ENCODE assay signal across 1 cellular context in the genomic region with DNA sequence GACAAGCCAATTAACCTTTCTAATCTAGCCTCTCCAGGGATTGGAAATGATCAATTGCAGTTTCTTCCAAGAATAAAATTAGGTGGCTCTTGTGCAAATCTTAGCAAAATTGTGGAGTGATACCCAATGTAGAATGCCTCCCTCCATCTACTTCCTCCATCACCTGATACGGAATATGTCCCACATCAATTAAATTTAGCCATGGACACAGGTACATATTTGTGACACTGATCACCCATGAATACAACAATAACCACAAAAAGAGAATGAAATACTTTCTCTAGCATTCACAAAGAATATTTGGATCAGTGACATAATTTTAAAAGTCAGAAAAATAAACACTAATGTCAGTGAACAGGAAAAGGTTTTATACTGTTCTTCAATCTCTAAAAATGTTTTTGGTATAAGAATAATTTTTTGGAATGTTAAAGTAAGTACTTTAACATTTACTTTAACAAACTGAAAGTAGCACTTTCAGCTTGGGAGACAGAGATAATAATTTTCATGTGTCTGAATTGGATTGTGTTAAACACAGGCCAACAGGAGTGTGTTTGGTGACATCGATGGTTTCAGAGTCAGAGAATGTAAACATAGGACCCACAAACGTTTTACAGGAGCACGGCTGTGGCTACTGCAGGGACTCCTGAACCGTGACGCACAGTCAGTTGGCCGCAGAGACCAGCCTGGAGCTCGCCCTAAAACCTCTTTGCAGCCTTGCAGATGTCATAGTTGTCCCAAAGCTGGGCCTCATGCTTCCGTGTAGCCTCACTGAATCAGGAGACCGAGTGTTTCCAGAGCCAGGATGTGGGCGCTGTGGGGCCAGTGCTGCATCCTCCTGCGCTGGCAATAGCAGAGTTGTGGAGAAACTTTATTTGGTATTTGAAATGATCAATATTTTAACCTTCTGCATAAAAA.
TF ChIP-seq lines count a peak whose summit lies in the region.

No MANE protein-coding gene starts in this region.

TF ChIP-seq in HEK293, 187 proteins besides CTCF, POLR2A, EP300 and RAD21 (continued from another document and continues in another):
- TF ChIP-seq, protein P1, sequence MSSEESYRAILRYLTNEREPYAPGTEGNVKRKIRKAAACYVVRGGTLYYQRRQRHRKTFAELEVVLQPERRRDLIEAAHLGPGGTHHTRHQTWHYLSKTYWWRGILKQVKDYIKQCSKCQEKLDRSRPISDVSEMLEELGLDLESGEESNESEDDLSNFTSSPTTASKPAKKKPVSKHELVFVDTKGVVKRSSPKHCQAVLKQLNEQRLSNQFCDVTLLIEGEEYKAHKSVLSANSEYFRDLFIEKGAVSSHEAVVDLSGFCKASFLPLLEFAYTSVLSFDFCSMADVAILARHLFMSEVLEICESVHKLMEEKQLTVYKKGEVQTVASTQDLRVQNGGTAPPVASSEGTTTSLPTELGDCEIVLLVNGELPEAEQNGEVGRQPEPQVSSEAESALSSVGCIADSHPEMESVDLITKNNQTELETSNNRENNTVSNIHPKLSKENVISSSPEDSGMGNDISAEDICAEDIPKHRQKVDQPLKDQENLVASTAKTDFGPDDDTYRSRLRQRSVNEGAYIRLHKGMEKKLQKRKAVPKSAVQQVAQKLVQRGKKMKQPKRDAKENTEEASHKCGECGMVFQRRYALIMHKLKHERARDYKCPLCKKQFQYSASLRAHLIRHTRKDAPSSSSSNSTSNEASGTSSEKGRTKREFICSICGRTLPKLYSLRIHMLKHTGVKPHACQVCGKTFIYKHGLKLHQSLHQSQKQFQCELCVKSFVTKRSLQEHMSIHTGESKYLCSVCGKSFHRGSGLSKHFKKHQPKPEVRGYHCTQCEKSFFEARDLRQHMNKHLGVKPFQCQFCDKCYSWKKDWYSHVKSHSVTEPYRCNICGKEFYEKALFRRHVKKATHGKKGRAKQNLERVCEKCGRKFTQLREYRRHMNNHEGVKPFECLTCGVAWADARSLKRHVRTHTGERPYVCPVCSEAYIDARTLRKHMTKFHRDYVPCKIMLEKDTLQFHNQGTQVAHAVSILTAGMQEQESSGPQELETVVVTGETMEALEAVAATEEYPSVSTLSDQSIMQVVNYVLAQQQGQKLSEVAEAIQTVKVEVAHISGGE (tag by site-specific recombination; conservative IDR thresholded peaks at IDR 0.05; ENCODE audit: low read depth): no peak; the same call in 1 of the 2 replicates
- TF ChIP-seq, protein P2, sequence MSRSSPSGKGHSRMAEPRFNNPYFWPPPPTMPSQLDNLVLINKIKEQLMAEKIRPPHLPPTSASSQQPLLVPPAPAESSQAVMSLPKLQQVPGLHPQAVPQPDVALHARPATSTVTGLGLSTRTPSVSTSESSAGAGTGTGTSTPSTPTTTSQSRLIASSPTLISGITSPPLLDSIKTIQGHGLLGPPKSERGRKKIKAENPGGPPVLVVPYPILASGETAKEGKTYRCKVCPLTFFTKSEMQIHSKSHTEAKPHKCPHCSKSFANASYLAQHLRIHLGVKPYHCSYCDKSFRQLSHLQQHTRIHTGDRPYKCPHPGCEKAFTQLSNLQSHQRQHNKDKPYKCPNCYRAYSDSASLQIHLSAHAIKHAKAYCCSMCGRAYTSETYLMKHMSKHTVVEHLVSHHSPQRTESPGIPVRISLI (tag by site-specific recombination; IDR thresholded peaks at IDR 0.05): no peak
- TF ChIP-seq ZNF677 (tag by site-specific recombination; IDR thresholded peaks at IDR 0.05) (no peak), MEIS1 (CRISPR knock-in tag; IDR thresholded peaks at IDR 0.05; ENCODE audit: borderline replicate concordance) (no peak), SCRT2 (tag by site-specific recombination; IDR thresholded peaks at IDR 0.05) (no peak), WT1 (tag by site-specific recombination; IDR thresholded peaks at IDR 0.05) (no peak), ZNF600 (tag by site-specific recombination; IDR thresholded peaks at IDR 0.05) (peak; percentile 71), ZNF416 (tag by site-specific recombination; IDR thresholded peaks at IDR 0.05) (no peak), ZNF239 (tag by site-specific recombination; IDR thresholded peaks at IDR 0.05) (no peak), ZNF521 (tag by site-specific recombination; IDR thresholded peaks at IDR 0.05) (no peak), YY1 (tag by site-specific recombination; IDR thresholded peaks at IDR 0.05) (no peak), ZNF660 (tag by site-specific recombination; IDR thresholded peaks at IDR 0.05) (peak; percentile 73; the same call in 1 of the 2 replicates), ZNF354C (tag by site-specific recombination; IDR thresholded peaks at IDR 0.05; ENCODE audit: borderline replicate concordance, low read depth) (no peak), ZNF596 (tag by site-specific recombination; IDR thresholded peaks at IDR 0.05) (no peak), EGR2 (tag by site-specific recombination; IDR thresholded peaks at IDR 0.05; ENCODE audit: low read depth) (no peak), KLF1 (tag by site-specific recombination; IDR thresholded peaks at IDR 0.05) (no peak), ZNF292 (tag by site-specific recombination; IDR thresholded peaks at IDR 0.05; ENCODE audit: borderline replicate concordance, low read depth) (no peak), ZNF501 (tag by site-specific recombination; IDR thresholded peaks at IDR 0.05) (no peak), SALL2 (tag by site-specific recombination; IDR thresholded peaks at IDR 0.05; ENCODE audit: borderline replicate concordance) (no peak), ZNF529 (tag by site-specific recombination; IDR thresholded peaks at IDR 0.05; ENCODE audit: insufficient replicate concordance) (no peak), ZSCAN16 (tag by site-specific recombination; IDR thresholded peaks at IDR 0.05) (no peak), OSR2 (tag by site-specific recombination; IDR thresholded peaks at IDR 0.05) (peak; percentile 100), KLF10 (tag by site-specific recombination; IDR thresholded peaks at IDR 0.05) (no peak), ZNF626 (tag by site-specific recombination; IDR thresholded peaks at IDR 0.05) (no peak), GLIS2 (tag by site-specific recombination; IDR thresholded peaks at IDR 0.05) (no peak), RBAK (tag by site-specific recombination; IDR thresholded peaks at IDR 0.05) (no peak), ZBTB48 (tag by site-specific recombination; IDR thresholded peaks at IDR 0.05) (peak; percentile 63; the same call in 1 of the 2 replicates), ZNF571 (tag by site-specific recombination; IDR thresholded peaks at IDR 0.05) (no peak), ZNF223 (tag by site-specific recombination; IDR thresholded peaks at IDR 0.05) (no peak), MZF1 (tag by site-specific recombination; IDR thresholded peaks at IDR 0.05; ENCODE audit: borderline replicate concordance) (no peak)
- TF ChIP-seq, protein P3, sequence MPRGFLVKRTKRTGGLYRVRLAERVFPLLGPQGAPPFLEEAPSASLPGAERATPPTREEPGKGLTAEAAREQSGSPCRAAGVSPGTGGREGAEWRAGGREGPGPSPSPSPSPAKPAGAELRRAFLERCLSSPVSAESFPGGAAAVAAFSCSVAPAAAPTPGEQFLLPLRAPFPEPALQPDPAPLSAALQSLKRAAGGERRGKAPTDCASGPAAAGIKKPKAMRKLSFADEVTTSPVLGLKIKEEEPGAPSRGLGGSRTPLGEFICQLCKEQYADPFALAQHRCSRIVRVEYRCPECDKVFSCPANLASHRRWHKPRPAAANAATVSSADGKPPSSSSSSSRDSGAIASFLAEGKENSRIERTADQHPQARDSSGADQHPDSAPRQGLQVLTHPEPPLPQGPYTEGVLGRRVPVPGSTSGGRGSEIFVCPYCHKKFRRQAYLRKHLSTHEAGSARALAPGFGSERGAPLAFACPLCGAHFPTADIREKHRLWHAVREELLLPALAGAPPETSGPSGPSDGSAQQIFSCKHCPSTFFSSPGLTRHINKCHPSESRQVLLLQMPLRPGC (tag by site-specific recombination; IDR thresholded peaks at IDR 0.05): no peak
- TF ChIP-seq, protein P4, sequence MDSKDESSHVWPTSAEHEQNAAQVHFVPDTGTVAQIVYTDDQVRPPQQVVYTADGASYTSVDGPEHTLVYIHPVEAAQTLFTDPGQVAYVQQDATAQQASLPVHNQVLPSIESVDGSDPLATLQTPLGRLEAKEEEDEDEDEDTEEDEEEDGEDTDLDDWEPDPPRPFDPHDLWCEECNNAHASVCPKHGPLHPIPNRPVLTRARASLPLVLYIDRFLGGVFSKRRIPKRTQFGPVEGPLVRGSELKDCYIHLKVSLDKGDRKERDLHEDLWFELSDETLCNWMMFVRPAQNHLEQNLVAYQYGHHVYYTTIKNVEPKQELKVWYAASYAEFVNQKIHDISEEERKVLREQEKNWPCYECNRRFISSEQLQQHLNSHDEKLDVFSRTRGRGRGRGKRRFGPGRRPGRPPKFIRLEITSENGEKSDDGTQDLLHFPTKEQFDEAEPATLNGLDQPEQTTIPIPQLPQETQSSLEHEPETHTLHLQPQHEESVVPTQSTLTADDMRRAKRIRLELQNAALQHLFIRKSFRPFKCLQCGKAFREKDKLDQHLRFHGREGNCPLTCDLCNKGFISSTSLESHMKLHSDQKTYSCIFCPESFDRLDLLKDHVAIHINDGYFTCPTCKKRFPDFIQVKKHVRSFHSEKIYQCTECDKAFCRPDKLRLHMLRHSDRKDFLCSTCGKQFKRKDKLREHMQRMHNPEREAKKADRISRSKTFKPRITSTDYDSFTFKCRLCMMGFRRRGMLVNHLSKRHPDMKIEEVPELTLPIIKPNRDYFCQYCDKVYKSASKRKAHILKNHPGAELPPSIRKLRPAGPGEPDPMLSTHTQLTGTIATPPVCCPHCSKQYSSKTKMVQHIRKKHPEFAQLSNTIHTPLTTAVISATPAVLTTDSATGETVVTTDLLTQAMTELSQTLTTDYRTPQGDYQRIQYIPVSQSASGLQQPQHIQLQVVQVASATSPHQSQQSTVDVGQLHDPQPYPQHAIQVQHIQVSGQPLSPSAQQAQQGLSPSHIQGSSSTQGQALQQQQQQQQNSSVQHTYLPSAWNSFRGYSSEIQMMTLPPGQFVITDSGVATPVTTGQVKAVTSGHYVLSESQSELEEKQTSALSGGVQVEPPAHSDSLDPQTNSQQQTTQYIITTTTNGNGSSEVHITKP (tag by site-specific recombination; IDR thresholded peaks at IDR 0.05): no peak
- TF ChIP-seq, protein P5, sequence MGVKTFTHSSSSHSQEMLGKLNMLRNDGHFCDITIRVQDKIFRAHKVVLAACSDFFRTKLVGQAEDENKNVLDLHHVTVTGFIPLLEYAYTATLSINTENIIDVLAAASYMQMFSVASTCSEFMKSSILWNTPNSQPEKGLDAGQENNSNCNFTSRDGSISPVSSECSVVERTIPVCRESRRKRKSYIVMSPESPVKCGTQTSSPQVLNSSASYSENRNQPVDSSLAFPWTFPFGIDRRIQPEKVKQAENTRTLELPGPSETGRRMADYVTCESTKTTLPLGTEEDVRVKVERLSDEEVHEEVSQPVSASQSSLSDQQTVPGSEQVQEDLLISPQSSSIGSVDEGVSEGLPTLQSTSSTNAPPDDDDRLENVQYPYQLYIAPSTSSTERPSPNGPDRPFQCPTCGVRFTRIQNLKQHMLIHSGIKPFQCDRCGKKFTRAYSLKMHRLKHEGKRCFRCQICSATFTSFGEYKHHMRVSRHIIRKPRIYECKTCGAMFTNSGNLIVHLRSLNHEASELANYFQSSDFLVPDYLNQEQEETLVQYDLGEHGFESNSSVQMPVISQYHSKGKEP (tag by site-specific recombination; IDR thresholded peaks at IDR 0.05): peak; percentile 68; the same call in 1 of the 2 replicates
- TF ChIP-seq, protein P6, sequence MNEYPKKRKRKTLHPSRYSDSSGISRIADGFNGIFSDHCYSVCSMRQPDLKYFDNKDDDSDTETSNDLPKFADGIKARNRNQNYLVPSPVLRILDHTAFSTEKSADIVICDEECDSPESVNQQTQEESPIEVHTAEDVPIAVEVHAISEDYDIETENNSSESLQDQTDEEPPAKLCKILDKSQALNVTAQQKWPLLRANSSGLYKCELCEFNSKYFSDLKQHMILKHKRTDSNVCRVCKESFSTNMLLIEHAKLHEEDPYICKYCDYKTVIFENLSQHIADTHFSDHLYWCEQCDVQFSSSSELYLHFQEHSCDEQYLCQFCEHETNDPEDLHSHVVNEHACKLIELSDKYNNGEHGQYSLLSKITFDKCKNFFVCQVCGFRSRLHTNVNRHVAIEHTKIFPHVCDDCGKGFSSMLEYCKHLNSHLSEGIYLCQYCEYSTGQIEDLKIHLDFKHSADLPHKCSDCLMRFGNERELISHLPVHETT (tag by site-specific recombination; IDR thresholded peaks at IDR 0.05): no peak
- TF ChIP-seq, protein P7, sequence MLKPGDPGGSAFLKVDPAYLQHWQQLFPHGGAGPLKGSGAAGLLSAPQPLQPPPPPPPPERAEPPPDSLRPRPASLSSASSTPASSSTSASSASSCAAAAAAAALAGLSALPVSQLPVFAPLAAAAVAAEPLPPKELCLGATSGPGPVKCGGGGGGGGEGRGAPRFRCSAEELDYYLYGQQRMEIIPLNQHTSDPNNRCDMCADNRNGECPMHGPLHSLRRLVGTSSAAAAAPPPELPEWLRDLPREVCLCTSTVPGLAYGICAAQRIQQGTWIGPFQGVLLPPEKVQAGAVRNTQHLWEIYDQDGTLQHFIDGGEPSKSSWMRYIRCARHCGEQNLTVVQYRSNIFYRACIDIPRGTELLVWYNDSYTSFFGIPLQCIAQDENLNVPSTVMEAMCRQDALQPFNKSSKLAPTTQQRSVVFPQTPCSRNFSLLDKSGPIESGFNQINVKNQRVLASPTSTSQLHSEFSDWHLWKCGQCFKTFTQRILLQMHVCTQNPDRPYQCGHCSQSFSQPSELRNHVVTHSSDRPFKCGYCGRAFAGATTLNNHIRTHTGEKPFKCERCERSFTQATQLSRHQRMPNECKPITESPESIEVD (tag by site-specific recombination; IDR thresholded peaks at IDR 0.05): no peak
- TF ChIP-seq, protein P8, sequence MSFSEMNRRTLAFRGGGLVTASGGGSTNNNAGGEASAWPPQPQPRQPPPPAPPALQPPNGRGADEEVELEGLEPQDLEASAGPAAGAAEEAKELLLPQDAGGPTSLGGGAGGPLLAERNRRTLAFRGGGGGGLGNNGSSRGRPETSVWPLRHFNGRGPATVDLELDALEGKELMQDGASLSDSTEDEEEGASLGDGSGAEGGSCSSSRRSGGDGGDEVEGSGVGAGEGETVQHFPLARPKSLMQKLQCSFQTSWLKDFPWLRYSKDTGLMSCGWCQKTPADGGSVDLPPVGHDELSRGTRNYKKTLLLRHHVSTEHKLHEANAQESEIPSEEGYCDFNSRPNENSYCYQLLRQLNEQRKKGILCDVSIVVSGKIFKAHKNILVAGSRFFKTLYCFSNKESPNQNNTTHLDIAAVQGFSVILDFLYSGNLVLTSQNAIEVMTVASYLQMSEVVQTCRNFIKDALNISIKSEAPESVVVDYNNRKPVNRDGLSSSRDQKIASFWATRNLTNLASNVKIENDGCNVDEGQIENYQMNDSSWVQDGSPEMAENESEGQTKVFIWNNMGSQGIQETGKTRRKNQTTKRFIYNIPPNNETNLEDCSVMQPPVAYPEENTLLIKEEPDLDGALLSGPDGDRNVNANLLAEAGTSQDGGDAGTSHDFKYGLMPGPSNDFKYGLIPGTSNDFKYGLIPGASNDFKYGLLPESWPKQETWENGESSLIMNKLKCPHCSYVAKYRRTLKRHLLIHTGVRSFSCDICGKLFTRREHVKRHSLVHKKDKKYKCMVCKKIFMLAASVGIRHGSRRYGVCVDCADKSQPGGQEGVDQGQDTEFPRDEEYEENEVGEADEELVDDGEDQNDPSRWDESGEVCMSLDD (tag by site-specific recombination; IDR thresholded peaks at IDR 0.05): no peak
- TF ChIP-seq, protein P9, sequence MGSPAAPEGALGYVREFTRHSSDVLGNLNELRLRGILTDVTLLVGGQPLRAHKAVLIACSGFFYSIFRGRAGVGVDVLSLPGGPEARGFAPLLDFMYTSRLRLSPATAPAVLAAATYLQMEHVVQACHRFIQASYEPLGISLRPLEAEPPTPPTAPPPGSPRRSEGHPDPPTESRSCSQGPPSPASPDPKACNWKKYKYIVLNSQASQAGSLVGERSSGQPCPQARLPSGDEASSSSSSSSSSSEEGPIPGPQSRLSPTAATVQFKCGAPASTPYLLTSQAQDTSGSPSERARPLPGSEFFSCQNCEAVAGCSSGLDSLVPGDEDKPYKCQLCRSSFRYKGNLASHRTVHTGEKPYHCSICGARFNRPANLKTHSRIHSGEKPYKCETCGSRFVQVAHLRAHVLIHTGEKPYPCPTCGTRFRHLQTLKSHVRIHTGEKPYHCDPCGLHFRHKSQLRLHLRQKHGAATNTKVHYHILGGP (tag by site-specific recombination; IDR thresholded peaks at IDR 0.05): no peak
